Comparison of ENCODE assay signal across 8 cellular contexts in genomic region chr7:107169120-107170050, GRCh38. TPM values are rescaled to one million over a fixed set of nuclear protein-coding genes. Genes with fewer than 3 reads are reported as not detected.
DNase-seq lines count a peak whose midpoint lies in the region; ATAC-seq and TF ChIP-seq lines count a peak whose summit lies in the region.

No MANE protein-coding gene starts in this region.

- H3K27ac ChIP-seq in right atrium auricular region (peak overlapping the region; percentile 99), prostate gland (peak overlapping the region; percentile 100)

- intact Hi-C loops in prostate gland (cut with DNase I): no loop called here

- H3K4me1 Mint-ChIP-seq in T-helper 2 cell treated with Interferon-gamma antibody and Interleukin-4, amounts not matched to agents 5 μg/mL and 100 μg/mL, for 36 hours (ENCODE audit: low read depth): peaks cover 33% of the 10 kb centered on the region

- DNase-seq in GM10266 (ENCODE audit: extremely low spot score): peak; percentile 82
- peak; percentile 93 to 94 for DNase-seq in NCI-H1930 (lab: John Stamatoyannopoulos, UW)
- peak; percentile 91 for DNase-seq in T-helper 2 cell treated with Interferon-gamma antibody and Interleukin-4, amounts not matched to agents 5 μg/mL and 100 μg/mL, for 36 hours (ENCODE audit: low spot score)
- peak; percentile 78 to 98 (median 96) for DNase-seq in anterior cingulate cortex (lab: John Stamatoyannopoulos, UW)
- DNase-seq in right atrium auricular region (ENCODE audit: low spot score): peak; percentile 98
- DNase-seq in prostate gland (ENCODE audit: low spot score): peak; percentile 98
- DNase-seq in ureter (ENCODE audit: low spot score): peak; percentile 98

- WGBS in prostate gland: under 1% methylated on average over 60 of the region's 73 CpGs

- H3K9me3 Mint-ChIP-seq in T-helper 2 cell treated with Interferon-gamma antibody and Interleukin-4, amounts not matched to agents 5 μg/mL and 100 μg/mL, for 36 hours: no peaks in the 10 kb centered on the region

- peaks cover 5% of the 10 kb centered on the region for H3K36me3 Mint-ChIP-seq in T-helper 2 cell treated with Interferon-gamma antibody and Interleukin-4, amounts not matched to agents 5 μg/mL and 100 μg/mL, for 36 hours (ENCODE audit: low read depth)

- H3K27ac Mint-ChIP-seq in T-helper 2 cell treated with Interferon-gamma antibody and Interleukin-4, amounts not matched to agents 5 μg/mL and 100 μg/mL, for 36 hours: peak overlapping the region; percentile 100

- H3K9me3 ChIP-seq in right atrium auricular region (no peaks in the 10 kb centered on the region), prostate gland (no peaks in the 10 kb centered on the region)

- H3K4me3 ChIP-seq in right atrium auricular region (peak overlapping the region; percentile 95 to 97), prostate gland (peak overlapping the region; percentile 94 to 95)

- peak overlapping the region; percentile 99 for H3K4me3 Mint-ChIP-seq in T-helper 2 cell treated with Interferon-gamma antibody and Interleukin-4, amounts not matched to agents 5 μg/mL and 100 μg/mL, for 36 hours

- H3K27me3 ChIP-seq in right atrium auricular region: no peaks in the 10 kb centered on the region
- H3K27me3 ChIP-seq in prostate gland (replicated peaks; ENCODE audit: insufficient read depth): no peaks in the 10 kb centered on the region

- H3K4me1 ChIP-seq in right atrium auricular region (peaks cover 0 to 38% of the 10 kb centered on the region in 2 donors), prostate gland (replicated peaks) (peaks cover 3% of the 10 kb centered on the region)

- H3K27me3 Mint-ChIP-seq in T-helper 2 cell treated with Interferon-gamma antibody and Interleukin-4, amounts not matched to agents 5 μg/mL and 100 μg/mL, for 36 hours (ENCODE audit: low read depth): peaks cover 8% of the 10 kb centered on the region

- peak; percentile 77 for TF ChIP-seq POLR2A in prostate gland (IDR thresholded peaks at IDR 0.05)

- TF ChIP-seq CTCF in GM10266 (IDR thresholded peaks at IDR 0.05; ENCODE audit: control insufficient read depth, insufficient read depth, low read depth, missing control alignments): no peak
- peak in 1 of 2 donors; percentile 44 for TF ChIP-seq CTCF in right atrium auricular region (IDR thresholded peaks at IDR 0.05)
- TF ChIP-seq CTCF in prostate gland (IDR thresholded peaks at IDR 0.05): peak in 2 of 4 experiments; percentile 28 to 42

- H3K36me3 ChIP-seq in right atrium auricular region (no peaks in the 10 kb centered on the region), prostate gland (no peaks in the 10 kb centered on the region)

- peak; percentile 30 for ATAC-seq in HG02885 (IDR thresholded peaks at IDR 0.05; ENCODE audit: poor library complexity, unreplicated experiment)

RNA-seq across cellular contexts. Expression of gene HBP1, which starts 0.6 kb away (rescaled TPM):
- total RNA-seq in right atrium auricular region: 10 to 100 TPM; 51.8 to 69.8 TPM
- total RNA-seq in prostate gland: 100 to 1,000 TPM in 1 of 2 donors, 10 to 100 TPM in 1; 91.3 to 109 TPM
- total RNA-seq in ureter: 62.1 TPM

Comparison
In these comparisons a context has a peak if more than half of its experiments do, and no peak if none do; other contexts are left out.
1. Peak in every context shown above with its lines: DNase-seq, ATAC-seq, H3K4me3 ChIP-seq and H3K27ac ChIP-seq.